8 cellular contexts compared by ENCODE assay signal in genomic region chr3:45995370-45996192, GRCh38. TPM values are rescaled to one million over a fixed set of nuclear protein-coding genes. Genes with fewer than 3 reads are reported as not detected.
A peak's percentile ranks its signal among the peaks of the same experiment; 100 is the strongest.
DNase-seq lines count a peak whose midpoint lies in the region; ATAC-seq and TF ChIP-seq lines count a peak whose summit lies in the region.

TSS of gene FYCO1 (minus strand) at chr3:45995824. CDS start at chr3:45984910, 10,914 bp downstream.

- H3K4me3 ChIP-seq in GM12864 (ENCODE audit: low read depth, low read length) (peak within 1 kb of the TSS; percentile 82), adrenal gland (peak within 1 kb of the TSS; percentile 76 to 99 (median 88)), heart right ventricle (peak within 1 kb of the TSS; percentile 47 to 99 (median 89)), upper lobe of left lung (peak within 1 kb of the TSS; percentile 64 to 85 (median 76))

- peak in 1 of 2 donors; percentile 82 for TF ChIP-seq POLR2A in adrenal gland (IDR thresholded peaks at IDR 0.05)
- TF ChIP-seq POLR2A in upper lobe of left lung (IDR thresholded peaks at IDR 0.05), result peak in 3 of 4 donors; percentile 65 to 91 (median 66)

- TF ChIP-seq CTCF in GM12864 (IDR thresholded peaks at IDR 0.05; ENCODE audit: low read depth, low read length, missing control alignments) (no peak), adrenal gland (IDR thresholded peaks at IDR 0.05) (no peak), heart right ventricle (IDR thresholded peaks at IDR 0.05) (no peak), upper lobe of left lung (IDR thresholded peaks at IDR 0.05) (peak in 2 of 6 experiments; percentile 3 to 7)

- H3K27me3 ChIP-seq in adrenal gland, result no peaks in the 10 kb centered on the region
- H3K27me3 ChIP-seq in heart right ventricle, result no peaks in the 10 kb centered on the region
- H3K27me3 ChIP-seq in upper lobe of left lung, result no peaks in the 10 kb centered on the region

- H3K36me3 ChIP-seq in adrenal gland (replicated peaks in 1 of 2) (no peaks in the 10 kb centered on the region), heart right ventricle (no peaks in the 10 kb centered on the region), upper lobe of left lung (no peaks in the 10 kb centered on the region)

- ATAC-seq in HG02610 (IDR thresholded peaks at IDR 0.05; ENCODE audit: unreplicated experiment) (peak; percentile 88), heart right ventricle (peak; percentile 93 to 98 (median 96)), upper lobe of left lung (ENCODE audit: low FRiP score in 2 of 2) (peak; percentile 98 to 99)

- WGBS in adrenal gland, 4 donors, result 1 to 5% (median 2%) methylated on average over 11 to 62 of the region's 62 CpGs
- WGBS in heart right ventricle, 2 donors, result 1 to 3% methylated on average over 56 to 62 of the region's 62 CpGs
- 2 to 3% methylated on average over 25 to 39 of the region's 62 CpGs for WGBS in upper lobe of left lung, 2 donors

- peak in 1 of 4 donors; percentile 49 for TF ChIP-seq EP300 in upper lobe of left lung (IDR thresholded peaks at IDR 0.05)

- no peaks in the 10 kb centered on the region for H3K9me3 ChIP-seq in adrenal gland (replicated peaks in 1 of 3)
- no peaks in the 10 kb centered on the region for H3K9me3 ChIP-seq in heart right ventricle
- H3K9me3 ChIP-seq in upper lobe of left lung, result no peaks in the 10 kb centered on the region

- intact Hi-C loops in adrenal gland (cut with DNase I) (no loop called here), heart right ventricle (cut with DNase I) (loop anchor here in 2 of 10 donors (5.0 to 10.0 kb wide), 2 partner anchors 67 to 69 kb away; no protein-coding TSS in a partner anchor), posterior cingulate gyrus (cut with DNase I) (no loop called here)

- H3K27ac ChIP-seq in adrenal gland (peak within 1 kb of the TSS; percentile 69 to 96 (median 87)), heart right ventricle (peak within 1 kb of the TSS; percentile 79 to 99 (median 96)), upper lobe of left lung (peak within 1 kb of the TSS; percentile 91 to 99 (median 95))

- H3K4me1 ChIP-seq in adrenal gland (replicated peaks in 1 of 2), result peaks cover 4 to 44% of the 10 kb centered on the region in 2 donors
- peaks cover 4 to 53% (median 48%) of the 10 kb centered on the region in 9 donors for H3K4me1 ChIP-seq in heart right ventricle
- peaks cover 31 to 52% (median 40%) of the 10 kb centered on the region in 4 donors for H3K4me1 ChIP-seq in upper lobe of left lung

- DNase-seq in GM12864 (ENCODE audit: low read depth) (peak; percentile 75), NCI-H1105 (lab: John Stamatoyannopoulos, UW) (peak; percentile 49), T-helper 1 cell (peak; percentile 71 to 89 (median 80)), adrenal gland (peak; percentile 91 to 97 (median 95)), heart right ventricle (peak; percentile 95), posterior cingulate gyrus (peak; percentile 87 to 99 (median 92)), upper lobe of left lung (peak; percentile 98)

RNA-seq across cellular contexts. Expression of gene FYCO1, which starts in this region (rescaled TPM):
- total RNA-seq in adrenal gland, result 10 to 100 TPM; 25.3 to 74.3 (median 39.5) TPM
- polyA plus RNA-seq in adrenal gland, result 10 to 100 TPM; 13.3 to 24.3 (median 20.2) TPM
- 100 to 1,000 TPM in 8 of 10 donors, 10 to 100 TPM in 2; 82.3 to 216 (median 156) TPM for total RNA-seq in heart right ventricle
- polyA plus RNA-seq in heart right ventricle, result 10 to 100 TPM in 1 of 2 donors, 1 to 10 TPM in 1; 8.8 to 59.6 TPM
- 10 to 100 TPM; 37.5 to 84.9 (median 45.3) TPM for total RNA-seq in upper lobe of left lung

Comparison
In these comparisons a context has a peak if more than half of its experiments do, and no peak if none do; other contexts are left out.
1. Peak in every context shown above with its lines: DNase-seq, ATAC-seq, H3K4me3 ChIP-seq and H3K27ac ChIP-seq.